20 cellular contexts compared by ENCODE assay signal in the genomic region with DNA sequence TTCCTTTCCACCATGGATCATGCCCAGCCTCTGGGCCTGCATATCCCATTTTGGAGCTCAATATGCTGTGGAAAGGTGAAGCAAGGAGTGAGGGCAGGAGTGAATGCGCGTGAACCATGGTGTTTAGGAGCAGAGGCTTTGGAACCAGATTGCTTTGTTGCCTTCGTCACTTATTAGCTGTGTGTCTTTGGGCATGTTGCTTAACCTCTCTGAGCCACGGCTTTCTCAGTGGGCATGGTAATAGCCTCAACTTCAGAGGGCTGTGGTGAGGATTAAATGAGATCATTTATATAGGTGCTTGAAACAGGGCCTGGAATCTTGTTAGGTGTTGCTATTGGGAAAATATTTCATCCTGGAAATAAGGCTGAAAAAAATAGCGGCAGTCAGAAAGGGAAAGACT.
"Had no signal": no experiment of that assay in that cellular context is flagged by ENCODE, and none has a peak within 500 bp of the region (broad histone marks: within the 10 kb centered on the region; RNA-seq: fewer than 3 reads in every experiment).

No MANE protein-coding gene starts in this region.

- H3K9me3 ChIP-seq: SK-N-SH had no signal

- DNase-seq: IMR-90, Kasumi-1, MM.1S, NCI-H1092 treated with DMSO at 0.1 percent for 48 hours, NCI-H1436, NCI-H187, NCI-H2029, NCI-H2081 treated with DMSO at 0.1 percent for 48 hours, NCI-H2171, NCI-H226, NCI-H446, NCI-H510A, NCI-H524 treated with DMSO at 0.1 percent for 48 hours, NCI-H69, NCI-H774, RPMI8226, SHP77, SK-N-SH, T-helper 1 cell had no signal

- H3K27ac ChIP-seq: KMS-11 had no signal

- H3K9ac ChIP-seq: KMS-11, SK-N-SH had no signal
